23 cellular contexts compared by ENCODE assay signal in the genomic region with DNA sequence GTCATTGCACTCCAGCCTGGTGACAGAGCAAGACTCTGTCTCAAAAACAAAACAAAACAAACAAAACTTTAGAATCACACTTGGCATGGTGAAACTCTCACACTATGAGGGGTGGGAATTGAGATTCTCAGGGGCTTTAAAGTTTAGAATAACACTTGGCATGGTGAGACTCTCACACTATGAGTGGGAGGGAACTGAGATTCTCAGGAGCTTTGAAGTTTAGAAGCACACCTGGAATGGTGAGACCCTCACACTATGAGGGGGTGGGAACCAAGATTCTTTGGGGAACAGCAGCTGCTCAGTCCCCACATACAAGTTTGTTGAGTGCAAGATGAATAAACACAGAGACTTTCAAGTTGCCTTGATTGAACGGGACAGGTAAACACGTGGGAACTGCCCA.
"Had no signal": no experiment of that assay in that cellular context is flagged by ENCODE, and none has a peak within 500 bp of the region (broad histone marks: within the 10 kb centered on the region; RNA-seq: fewer than 3 reads in every experiment).

No MANE protein-coding gene starts in this region.

- H3K36me3 ChIP-seq: MG63, SJSA1 had no signal

- ATAC-seq: HepG2 had no signal

- FAIRE-seq: HepG2, RCC 7860 had no signal

- H3K4me3 ChIP-seq: MG63, SJSA1, SK-N-MC had no signal

- H3K27ac ChIP-seq: SJSA1, SK-N-MC had no signal

- H3K27me3 ChIP-seq: MG63, SJSA1 had no signal

- H3K9me3 ChIP-seq: MG63, SJSA1 had no signal

- DNase-seq: IMR-90, Karpas-422, KG1, MG63, NCI-H1092, NCI-H1105 treated with DMSO at 0.1 percent for 48 hours, NCI-H1417 treated with DMSO at 0.1 percent for 48 hours, NCI-H146, NCI-H1694 treated with DMSO at 0.1 percent for 48 hours, NCI-H1930, NCI-H2081, NCI-H2107, NCI-H2227 treated with DMSO at 0.1 percent for 48 hours, NCI-H524, NCI-H526 treated with DMSO at 0.1 percent for 48 hours, NCI-H748 treated with DMSO at 0.1 percent for 48 hours, Right ventricle myocardium superior, RPMI8226, SIG-M5 had no signal
